ENCODE assay signal across 22 cellular contexts in genomic region chr1:11352058-11352715, GRCh38.
DNase-seq lines count a peak whose midpoint lies in the region; ATAC-seq and TF ChIP-seq lines count a peak whose summit lies in the region.
"Had no signal": no experiment of that assay in that cellular context is flagged by ENCODE, and none has a peak within 500 bp of the region (broad histone marks: within the 10 kb centered on the region; RNA-seq: fewer than 3 reads in every experiment).

No MANE protein-coding gene starts in this region.

- H3K4me1 ChIP-seq in A673 (ENCODE audit: insufficient read depth, low read length, poor library complexity, severe bottlenecking) (peaks cover 10% of the 10 kb centered on the region), Peyer's patch (no peaks in the 10 kb centered on the region)
- H3K4me1 ChIP-seq: A549, BE2C, SJSA1 had no signal

- peak overlapping the region; percentile 74 to 79 for H3K27ac Mint-ChIP-seq in natural killer cell
- H3K27ac Mint-ChIP-seq in activated T-cell treated with anti-CD3 and anti-CD28 coated beads, Interleukin-2, amount 50 U/mL, for 24 hours = no peak overlapping the region
- H3K27ac Mint-ChIP-seq: CD4-positive, alpha-beta T cell; IgD-negative memory B cell had no signal

- no peak for TF ChIP-seq POLR2A in Peyer's patch (IDR thresholded peaks at IDR 0.05)

- H3K27ac ChIP-seq in A673 (ENCODE audit: low read depth, low read length, poor library complexity, severe bottlenecking) (no peak overlapping the region), WERI-Rb-1 (no peak overlapping the region), Peyer's patch (no peak overlapping the region)
- H3K27ac ChIP-seq: A549, SJSA1 had no signal

- intact Hi-C loops in A673 (cut with micrococcal nuclease; ENCODE audit: unreplicated experiment) (no loop called here), natural killer cell (cut with micrococcal nuclease) (no loop called here)

- H3K27me3 Mint-ChIP-seq in natural killer cell (ENCODE audit: low read depth in 2 of 2) = peaks cover 0 to 10% of the 10 kb centered on the region in 2 donors
- H3K27me3 Mint-ChIP-seq in activated T-cell treated with anti-CD3 and anti-CD28 coated beads, Interleukin-2, amount 50 U/mL, for 24 hours = peaks cover 8% of the 10 kb centered on the region

- peaks cover 43% of the 10 kb centered on the region in 2 donors for H3K4me1 Mint-ChIP-seq in natural killer cell
- peaks cover 15% of the 10 kb centered on the region for H3K4me1 Mint-ChIP-seq in activated T-cell treated with anti-CD3 and anti-CD28 coated beads, Interleukin-2, amount 50 U/mL, for 24 hours (ENCODE audit: low read depth)

- CTCF ChIA-PET in A673 (lab: Charles Lee) = no interaction called here

- BruUV-seq in A673 (replicated peaks; lab: Mats Ljungman, UMichigan) = no TSS peak

- POLR2A ChIA-PET in A673 (lab: Charles Lee; ENCODE audit: low non-redundant PET) = no interaction called here

- H3K4me3 ChIP-seq in A673 (ENCODE audit: low read depth, low read length, poor library complexity, severe bottlenecking) (no peak overlapping the region), H7 (ENCODE audit: insufficient read depth, low read depth, low read length) (no peak overlapping the region), WERI-Rb-1 (ENCODE audit: low read depth, low read length) (no peak overlapping the region), Peyer's patch (no peak overlapping the region)
- H3K4me3 ChIP-seq: A549, GM12878, MG63, SJSA1 had no signal

- peak in 1 of 3 donors; percentile 43 for ATAC-seq in natural killer cell
- ATAC-seq: A549, GM12878 had no signal

- TF ChIP-seq CTCF in A673 (conservative IDR thresholded peaks at IDR 0.05; ENCODE audit: low read depth, low read length) (0 out of 2 replicates have a peak, but pooled peaks have one; percentile 18), WERI-Rb-1 (IDR thresholded peaks at IDR 0.05; ENCODE audit: low read depth, low read length) (peak; percentile 42), natural killer cell (IDR thresholded peaks at IDR 0.05) (no peak), Peyer's patch (IDR thresholded peaks at IDR 0.05) (no peak)

- H3K36me3 Mint-ChIP-seq in natural killer cell = no peaks in the 10 kb centered on the region
- no peaks in the 10 kb centered on the region for H3K36me3 Mint-ChIP-seq in activated T-cell treated with anti-CD3 and anti-CD28 coated beads, Interleukin-2, amount 50 U/mL, for 24 hours (ENCODE audit: low read depth)

- DNase-seq in A673 (ENCODE audit: low spot score) (no peak), H7 (peak; percentile 58), WERI-Rb-1 (no peak), natural killer cell (no peak), Peyer's patch (no peak), HPDE6-E6E7 (ENCODE audit: extremely low spot score) (no peak), SIG-M5 (lab: John Stamatoyannopoulos, UW) (no peak)
- DNase-seq in activated T-cell treated with anti-CD3 and anti-CD28 coated beads, Interleukin-2, amount 50 U/mL, for 24 hours = no peak
- DNase-seq: BE2C; CD4-positive, alpha-beta T cell; COR-L47; DMS79; HCEC 1CT; MG63; NCI-H1048; NCI-H2029; NCI-H226; NCI-H748 treated with DMSO at 0.1 percent for 48 hours had no signal

- no peaks in the 10 kb centered on the region for H3K36me3 ChIP-seq in A673 (ENCODE audit: insufficient read depth, low read length, poor library complexity, severe bottlenecking)
- no peaks in the 10 kb centered on the region for H3K36me3 ChIP-seq in H7 (replicated peaks; ENCODE audit: control insufficient read depth, insufficient read depth, low read length)
- no peaks in the 10 kb centered on the region for H3K36me3 ChIP-seq in WERI-Rb-1
- H3K36me3 ChIP-seq in Peyer's patch = no peaks in the 10 kb centered on the region
- H3K36me3 ChIP-seq: BE2C, MG63, SJSA1 had no signal

- H3K9me3 ChIP-seq in A673 (ENCODE audit: low read depth, low read length, poor library complexity, severe bottlenecking) (no peaks in the 10 kb centered on the region), WERI-Rb-1 (ENCODE audit: severe bottlenecking) (peaks cover 22% of the 10 kb centered on the region), Peyer's patch (peaks cover 0 to 3% (median 0%) of the 10 kb centered on the region in 4 donors)
- H3K9me3 ChIP-seq: BE2C, MG63, SJSA1 had no signal

- H3K27me3 ChIP-seq in A673 (replicated peaks; ENCODE audit: insufficient read depth, low read depth, low read length, poor library complexity) (peaks cover 21% of the 10 kb centered on the region), H7 (ENCODE audit: control insufficient read depth, insufficient read depth, low read length) (no peaks in the 10 kb centered on the region; the same call in 1 of the 2 replicates), WERI-Rb-1 (ENCODE audit: insufficient read depth, low read depth, severe bottlenecking) (no peaks in the 10 kb centered on the region), Peyer's patch (no peaks in the 10 kb centered on the region)
- H3K27me3 ChIP-seq: BE2C, MG63 had no signal

- peak overlapping the region; percentile 67 for H3K4me3 Mint-ChIP-seq in natural killer cell
- H3K4me3 Mint-ChIP-seq in activated T-cell treated with anti-CD3 and anti-CD28 coated beads, Interleukin-2, amount 50 U/mL, for 24 hours = no peak overlapping the region
- H3K4me3 Mint-ChIP-seq: CD4-positive, alpha-beta T cell had no signal

- H3K9me3 Mint-ChIP-seq in natural killer cell = peaks cover 0 to 3% of the 10 kb centered on the region in 2 donors
- no peaks in the 10 kb centered on the region for H3K9me3 Mint-ChIP-seq in activated T-cell treated with anti-CD3 and anti-CD28 coated beads, Interleukin-2, amount 50 U/mL, for 24 hours
- H3K9me3 Mint-ChIP-seq: CD4-positive, alpha-beta T cell had no signal

Comparison
In these comparisons a context has a peak if more than half of its experiments do, and no peak if none do; other contexts are left out.
1. CTCF ChIP-seq: peak in A673 (single experiment) and WERI-Rb-1 (single experiment); none in natural killer cell (single experiment) and Peyer's patch (0 of 6).